Comparison of ENCODE assay signal across 29 cellular contexts in genomic region chr17:79054200-79054599, GRCh38. TPM values are rescaled to one million over a fixed set of nuclear protein-coding genes. Genes with fewer than 3 reads are reported as not detected.
"Had no signal": no experiment of that assay in that cellular context is flagged by ENCODE, and none has a peak within 500 bp of the region (broad histone marks: within the 10 kb centered on the region; RNA-seq: fewer than 3 reads in every experiment).

No MANE protein-coding gene starts in this region.

- ATAC-seq: activated CD4-positive, CD25-positive, alpha-beta regulatory T cell treated with anti-CD3 and anti-CD28 coated beads, Interleukin-2, amount 50 U/mL, for 24 hours; activated naive CD4-positive, alpha-beta T cell treated with anti-CD3 and anti-CD28 coated beads, Interleukin-2, amount 50 U/mL, for 72 hours; activated T-cell treated with anti-CD3 and anti-CD28 coated beads, Interleukin-2, amount 50 U/mL, for 4 hours; activated T-helper 17 cell treated with anti-CD3 and anti-CD28 coated beads, Interleukin-2, amount 50 U/mL, for 72 hours; body of pancreas; sciatic nerve; stimulated activated memory B cell treated with anti-CD40 and anti-IgM and Interleukin-4, amounts not matched to agents 10 μg/mL and 1 μg/mL and 100 μg/mL, for 72 hours; stimulated activated naive CD8-positive, alpha-beta T cell treated with anti-CD3 and anti-CD28 coated beads, Interleukin-15, amount 100 ng/mL, for 72 hours; T-helper 17 cell had no signal

- H3K9me3 ChIP-seq: body of pancreas, neutrophil, suprapubic skin had no signal

- H3K36me3 ChIP-seq: esophagus squamous epithelium, neutrophil, suprapubic skin, transverse colon, WERI-Rb-1 had no signal

- H3K4me1 ChIP-seq: body of pancreas, esophagus squamous epithelium, suprapubic skin, transverse colon had no signal

- H3K4me3 ChIP-seq: body of pancreas, esophagus squamous epithelium, suprapubic skin, transverse colon had no signal

- DNase-seq: activated CD4-positive, alpha-beta memory T cell treated with anti-CD3 and anti-CD28 coated beads for 36 hours; activated CD4-positive, alpha-beta T cell treated with anti-CD3 and anti-CD28 coated beads, Interleukin-2, amount 10 ng/mL, durations not matched to agents 24 days and 14 days; activated naive CD4-positive, alpha-beta T cell; activated T-cell treated with anti-CD3 and anti-CD28 coated beads, Interleukin-2, amount 50 U/mL, for 4 hours; anterior cingulate cortex; body of pancreas; cerebellar nuclear complex; cortex of kidney; esophagus squamous epithelium; foreskin melanocyte; islet precursor cell; naive B cell; nephron progenitor cell; small intestine; stimulated activated CD4-positive, alpha-beta T cell treated with anti-CD3 and anti-CD28 coated beads, Interleukin-1b, Interleukin-23, amount 100 ng/mL, for 48 hours; stimulated activated CD4-positive, alpha-beta T cell treated with anti-CD3 and anti-CD28 coated beads, Interleukin-4, amount 100 ng/mL, for 4 hours; stimulated activated CD8-positive, alpha-beta memory T cell treated with anti-CD3 and anti-CD28 coated beads, Interleukin-4, amount 100 ng/mL, for 48 hours; stimulated activated naive CD8-positive, alpha-beta T cell treated with anti-CD3 and anti-CD28 coated beads, Interleukin-15, amount 100 ng/mL, for 72 hours; T-helper 17 cell; T1000; transverse colon; WERI-Rb-1 had no signal

- H3K27ac ChIP-seq: body of pancreas, neutrophil, suprapubic skin, transverse colon, WERI-Rb-1 had no signal

- H3K27me3 ChIP-seq: body of pancreas, suprapubic skin, transverse colon had no signal

RNA-seq across cellular contexts. Expression of gene C1QTNF1, which starts 30.2 kb away (rescaled TPM):
- total RNA-seq: activated CD4-positive, alpha-beta T cell treated with anti-CD3 and anti-CD28 coated beads, Interleukin-2, amount 10 ng/mL, durations not matched to agents 24 days and 14 days; activated naive CD4-positive, alpha-beta T cell treated with anti-CD3 and anti-CD28 coated beads, Interleukin-2, amount 50 U/mL, for 72 hours; activated T-helper 17 cell treated with anti-CD3 and anti-CD28 coated beads, Interleukin-2, amount 50 U/mL, for 72 hours had no signal
